8 cellular contexts compared by ENCODE assay signal in genomic region chr22:27885977-27886842, GRCh38. TPM values are rescaled to one million over a fixed set of nuclear protein-coding genes. Genes with fewer than 3 reads are reported as not detected.
DNase-seq lines count a peak whose midpoint lies in the region; ATAC-seq and TF ChIP-seq lines count a peak whose summit lies in the region.

No MANE protein-coding gene starts in this region.

- H3K23ac ChIP-seq in mesenchymal stem cell (ENCODE audit: low read length in 2 of 2): no peak overlapping the region

- H3K36me3 ChIP-seq in mesenchymal stem cell (ENCODE audit: control insufficient read depth in 1 of 2, insufficient read depth in 2 of 2, low read depth in 1 of 2, low read length in 2 of 2) (peaks cover 25 to 66% of the 10 kb centered on the region in 2 experiments), stomach smooth muscle (ENCODE audit: control insufficient read depth in 2 of 2, insufficient read depth in 2 of 2, low read length in 2 of 2) (peaks cover 9 to 27% of the 10 kb centered on the region in 2 donors)

- TF ChIP-seq CTCF in dorsolateral prefrontal cortex (IDR thresholded peaks at IDR 0.05 in 54 of 56, conservative IDR thresholded peaks at IDR 0.05 in 2 of 56; ENCODE audit: low read depth in 1 of 56, partially characterized antibody in 56 of 56): peak; percentile 68 to 99 (median 91)

- no peak overlapping the region for H4K8ac ChIP-seq in mesenchymal stem cell (ENCODE audit: low read length)

- no peak overlapping the region for H3K4ac ChIP-seq in mesenchymal stem cell (ENCODE audit: low read depth in 1 of 2, low read length in 2 of 2)

- DNase-seq in COLO668 (lab: John Stamatoyannopoulos, UW; ENCODE audit: unreplicated experiment) (peak; percentile 5), HCEC 1CT (peak; percentile 93), SW480 (ENCODE audit: low spot score) (peak; percentile 21), dorsolateral prefrontal cortex (peak in 6 of 10 donors; percentile 34 to 67 (median 52)), mesenchymal stem cell (peak; percentile 91), NCI-H524 treated with DMSO at 0.1 percent for 48 hours (lab: John Stamatoyannopoulos, UW) (no peak)

- H2AK5ac ChIP-seq in mesenchymal stem cell (ENCODE audit: low read length, severe bottlenecking): peak overlapping the region; percentile 49

- H2BK5ac ChIP-seq in mesenchymal stem cell (ENCODE audit: low read depth, low read length, poor library complexity, severe bottlenecking): no peak overlapping the region

- no peak overlapping the region for H2BK120ac ChIP-seq in mesenchymal stem cell (ENCODE audit: low read depth, low read length)

- no peak for ATAC-seq in GM21529 (IDR thresholded peaks at IDR 0.05; ENCODE audit: unreplicated experiment)

- intact Hi-C loops in dorsolateral prefrontal cortex (cut with DNase I): loop anchor here (2.0 to 10.0 kb wide), 3 partner anchors 123 to 709 kb away; no protein-coding TSS in a partner anchor

- H3K4me1 ChIP-seq in mesenchymal stem cell (ENCODE audit: control insufficient read depth, insufficient read depth, low read depth, low read length): peaks cover 4% of the 10 kb centered on the region
- H3K4me1 ChIP-seq in stomach smooth muscle (ENCODE audit: control insufficient read depth, insufficient read depth, low read length): peaks cover 32% of the 10 kb centered on the region

- H2BK12ac ChIP-seq in mesenchymal stem cell (ENCODE audit: low read length in 2 of 2): no peak overlapping the region

- no CpG with 5 or more reads among the region's 3 CpGs for WGBS in mesenchymal stem cell

- H3K4me3 ChIP-seq in dorsolateral prefrontal cortex (no peak overlapping the region), mesenchymal stem cell (ENCODE audit: insufficient read depth in 1 of 2, low read depth in 1 of 2, low read length in 2 of 2) (no peak overlapping the region), stomach smooth muscle (ENCODE audit: low read length in 2 of 2) (no peak overlapping the region)

- no peak overlapping the region for H2BK15ac ChIP-seq in mesenchymal stem cell (ENCODE audit: low read depth, poor library complexity, severe bottlenecking)

- H3K14ac ChIP-seq in mesenchymal stem cell (ENCODE audit: low read length in 2 of 2): no peak overlapping the region

- H3K9ac ChIP-seq in mesenchymal stem cell (ENCODE audit: low read length): peak overlapping the region; percentile 55
- H3K9ac ChIP-seq in stomach smooth muscle (ENCODE audit: low read length in 2 of 2): no peak overlapping the region

- no peak overlapping the region for H3K4me2 ChIP-seq in mesenchymal stem cell (ENCODE audit: low read length, poor library complexity, severe bottlenecking)

- peak overlapping the region in 1 of 2 experiments; percentile 44 for H3K18ac ChIP-seq in mesenchymal stem cell (ENCODE audit: low read depth in 1 of 2, low read length in 2 of 2)

- H3K9me3 ChIP-seq in mesenchymal stem cell (ENCODE audit: control insufficient read depth, low read length): no peaks in the 10 kb centered on the region
- H3K9me3 ChIP-seq in stomach smooth muscle (ENCODE audit: control insufficient read depth in 2 of 2, low read length in 2 of 2): no peaks in the 10 kb centered on the region

- no peak overlapping the region for H2AFZ ChIP-seq in mesenchymal stem cell (ENCODE audit: low read depth, low read length)

- H4K91ac ChIP-seq in mesenchymal stem cell (ENCODE audit: low read length): no peak overlapping the region

- H3K79me1 ChIP-seq in mesenchymal stem cell (replicated peaks; ENCODE audit: low read length, poor library complexity, severe bottlenecking): peaks cover 27% of the 10 kb centered on the region

- H3K27me3 ChIP-seq in dorsolateral prefrontal cortex (no peaks in the 10 kb centered on the region), mesenchymal stem cell (ENCODE audit: control insufficient read depth in 1 of 2, insufficient read depth in 1 of 2, low read length in 2 of 2) (no peaks in the 10 kb centered on the region), stomach smooth muscle (ENCODE audit: control insufficient read depth in 1 of 2, insufficient read depth in 2 of 2, low read length in 2 of 2) (no peaks in the 10 kb centered on the region)

- peak overlapping the region in 26 of 59 donors; percentile 3 to 52 (median 21) for H3K27ac ChIP-seq in dorsolateral prefrontal cortex
- peak overlapping the region; percentile 24 for H3K27ac ChIP-seq in mesenchymal stem cell (ENCODE audit: low read length, poor library complexity, severe bottlenecking)
- H3K27ac ChIP-seq in stomach smooth muscle (ENCODE audit: low read length): peak overlapping the region; percentile 69

RNA-seq across cellular contexts. Expression of gene PITPNB, which starts 32.8 kb away (rescaled TPM):
- total RNA-seq in dorsolateral prefrontal cortex: 100 to 1,000 TPM in 14 of 120 experiments, 10 to 100 TPM in 106; 55.3 to 116 (median 83.1) TPM
- polyA plus RNA-seq in mesenchymal stem cell (2013, experiment 1 of 2): 48.3 TPM
- 51.1 TPM for polyA plus RNA-seq in mesenchymal stem cell (2013, experiment 2 of 2)
